13 cellular contexts compared by ENCODE assay signal in the genomic region with DNA sequence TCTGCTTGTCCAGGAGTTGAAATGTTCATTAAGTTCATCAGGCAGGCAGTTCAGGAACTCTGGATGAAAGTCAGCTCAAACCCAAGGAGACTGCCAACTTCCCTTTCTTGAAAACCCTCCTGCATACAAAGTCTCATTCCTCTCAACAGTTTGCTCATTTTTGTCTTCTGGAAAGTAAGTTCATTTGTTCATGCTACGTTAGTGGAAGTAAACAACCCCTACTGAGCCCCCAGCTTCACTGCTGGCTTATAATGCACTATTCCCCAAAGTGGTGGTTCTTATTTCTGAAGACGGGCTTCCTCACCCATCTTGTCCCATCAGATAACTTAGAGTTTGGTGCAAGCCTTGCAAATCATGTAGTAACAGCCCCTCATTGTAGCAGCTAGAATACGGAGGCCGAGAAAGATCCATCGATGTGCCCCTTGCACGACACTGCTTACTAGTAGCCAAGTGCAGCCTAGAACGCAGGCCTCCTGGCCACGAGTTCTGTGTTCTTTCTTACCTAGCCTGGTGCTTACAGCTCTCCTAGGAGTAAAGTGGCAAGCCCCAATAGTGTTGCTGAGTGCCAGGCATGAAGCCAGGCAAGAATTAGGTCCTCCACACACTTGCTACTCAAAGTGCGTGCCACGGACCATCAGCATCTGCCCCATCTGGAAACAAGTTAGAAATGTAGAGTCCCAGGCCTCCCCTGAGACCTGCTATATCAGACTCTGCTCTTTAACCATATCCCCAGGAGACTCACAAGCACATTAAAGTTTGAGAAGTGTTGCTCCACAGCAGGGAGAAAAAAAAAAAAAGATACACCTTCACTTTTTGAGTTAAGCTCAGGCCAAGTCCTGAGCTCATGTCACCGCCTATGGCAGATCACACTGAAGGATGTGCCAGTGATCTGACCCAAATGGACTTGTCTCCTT.
DNase-seq lines count a peak whose midpoint lies in the region; ATAC-seq, FAIRE-seq and TF ChIP-seq lines count a peak whose summit lies in the region.
"Had no signal": no experiment of that assay in that cellular context is flagged by ENCODE, and none has a peak within 500 bp of the region (broad histone marks: within the 10 kb centered on the region; RNA-seq: fewer than 3 reads in every experiment).

No MANE protein-coding gene starts in this region.

- FAIRE-seq in GM12891 (lab: Jason Lieb, UNC), result peak; percentile 83

- no peaks in the 10 kb centered on the region for H3K27me3 Mint-ChIP-seq in activated T-helper 17 cell treated with anti-CD3 and anti-CD28 coated beads, Interleukin-2, amount 50 U/mL, for 72 hours
- H3K27me3 Mint-ChIP-seq: CD8-positive, alpha-beta memory T cell had no signal

- intact Hi-C loops in Right ventricle myocardium superior (cut with DNase I), result no loop called here

- H3K4me1 Mint-ChIP-seq in activated T-helper 17 cell treated with anti-CD3 and anti-CD28 coated beads, Interleukin-2, amount 50 U/mL, for 72 hours, result peaks cover 18% of the 10 kb centered on the region

- peak overlapping the region; percentile 2 for H3K27ac Mint-ChIP-seq in activated T-helper 17 cell treated with anti-CD3 and anti-CD28 coated beads, Interleukin-2, amount 50 U/mL, for 72 hours

- no peak for TF ChIP-seq POLR2A in GM12891 (IDR thresholded peaks at IDR 0.05; ENCODE audit: low read depth, low read length)

- H3K9me3 Mint-ChIP-seq in activated T-helper 17 cell treated with anti-CD3 and anti-CD28 coated beads, Interleukin-2, amount 50 U/mL, for 72 hours, result peaks cover 3% of the 10 kb centered on the region
- H3K9me3 Mint-ChIP-seq: CD8-positive, alpha-beta memory T cell had no signal

- peaks cover 100% of the 10 kb centered on the region for H3K36me3 Mint-ChIP-seq in activated T-helper 17 cell treated with anti-CD3 and anti-CD28 coated beads, Interleukin-2, amount 50 U/mL, for 72 hours (ENCODE audit: low read depth)

- no peak overlapping the region for H3K4me3 Mint-ChIP-seq in activated T-helper 17 cell treated with anti-CD3 and anti-CD28 coated beads, Interleukin-2, amount 50 U/mL, for 72 hours
- H3K4me3 Mint-ChIP-seq: CD8-positive, alpha-beta memory T cell had no signal

- DNase-seq in GM12891 (ENCODE audit: insufficient read length, low spot score) (no peak), NCI-H1105 treated with DMSO at 0.1 percent for 48 hours (lab: John Stamatoyannopoulos, UW) (no peak), DMS79 (lab: John Stamatoyannopoulos, UW) (no peak), Right ventricle myocardium superior (no peak), nucleus accumbens (lab: John Stamatoyannopoulos, UW) (no peak)
- DNase-seq: activated CD4-positive, alpha-beta T cell treated with anti-CD3 and anti-CD28 coated beads, Interleukin-2, amount 50 U/mL, for 1 hour; aorta; CD8-positive, alpha-beta memory T cell; mesenchymal stem cell; PC-3 had no signal

- peak; percentile 37 for ATAC-seq in GM19438 (IDR thresholded peaks at IDR 0.05; ENCODE audit: low read depth, unreplicated experiment)
- peak; percentile 35 for ATAC-seq in HG03095 (IDR thresholded peaks at IDR 0.05; ENCODE audit: unreplicated experiment)
- no peak for ATAC-seq in activated T-helper 17 cell treated with anti-CD3 and anti-CD28 coated beads, Interleukin-2, amount 50 U/mL, for 72 hours (replicated peaks)
- ATAC-seq in Right ventricle myocardium superior (ENCODE audit: poor library complexity), result no peak
- ATAC-seq: PC-3 had no signal

TF ChIP-seq in GM12891, 5 proteins besides CTCF, POLR2A, EP300 and RAD21:
- TF ChIP-seq POU2F2 (IDR thresholded peaks at IDR 0.05; ENCODE audit: low read depth, low read length), result 0 out of 2 replicates have a peak, but pooled peaks have one; percentile 29
- no peak for TF ChIP-seq POLR2AphosphoS5 (IDR thresholded peaks at IDR 0.05; ENCODE audit: low read depth, low read length)
- TF ChIP-seq TAF1 (IDR thresholded peaks at IDR 0.05; ENCODE audit: low read depth, low read length), result no peak
- no peak for TF ChIP-seq PAX5 (IDR thresholded peaks at IDR 0.05; ENCODE audit: insufficient read depth, low read length, severe bottlenecking)
- no peak for TF ChIP-seq SPI1 (IDR thresholded peaks at IDR 0.05; ENCODE audit: low read depth, low read length)
TF ChIP-seq in GM12891: peak in this region for 1.

Comparison
In these comparisons a context has a peak if more than half of its experiments do, and no peak if none do; other contexts are left out.
1. ATAC-seq: peak in GM19438 (single experiment) and HG03095 (single experiment); none in activated T-helper 17 cell treated with anti-CD3 and anti-CD28 coated beads, Interleukin-2, amount 50 U/mL, for 72 hours (single experiment) and Right ventricle myocardium superior (single experiment).